1 cellular context compared by ENCODE assay signal in genomic region chr7:101164071-101164840, GRCh38.
TF ChIP-seq lines count a peak whose summit lies in the region.

No MANE protein-coding gene starts in this region.

TF ChIP-seq in IMR-90, 13 proteins besides CTCF, POLR2A, EP300 and RAD21:
- TF ChIP-seq FOS (IDR thresholded peaks at IDR 0.05; ENCODE audit: low read depth, low read length): no peak
- peak; percentile 93 for TF ChIP-seq MXI1 (IDR thresholded peaks at IDR 0.05; ENCODE audit: borderline replicate concordance, low read depth, low read length)
- TF ChIP-seq SMC3 (IDR thresholded peaks at IDR 0.05; ENCODE audit: low read depth, low read length): no peak
- TF ChIP-seq RCOR1 (IDR thresholded peaks at IDR 0.05; ENCODE audit: insufficient replicate concordance, low read length): peak; percentile 64
- no peak for TF ChIP-seq USF2 (IDR thresholded peaks at IDR 0.05; ENCODE audit: low read depth, low read length)
- TF ChIP-seq BHLHE40 (IDR thresholded peaks at IDR 0.05; ENCODE audit: low read depth, low read length): no peak
- no peak for TF ChIP-seq MAFK (IDR thresholded peaks at IDR 0.05; ENCODE audit: low read depth, low read length)
- TF ChIP-seq, protein P1, sequence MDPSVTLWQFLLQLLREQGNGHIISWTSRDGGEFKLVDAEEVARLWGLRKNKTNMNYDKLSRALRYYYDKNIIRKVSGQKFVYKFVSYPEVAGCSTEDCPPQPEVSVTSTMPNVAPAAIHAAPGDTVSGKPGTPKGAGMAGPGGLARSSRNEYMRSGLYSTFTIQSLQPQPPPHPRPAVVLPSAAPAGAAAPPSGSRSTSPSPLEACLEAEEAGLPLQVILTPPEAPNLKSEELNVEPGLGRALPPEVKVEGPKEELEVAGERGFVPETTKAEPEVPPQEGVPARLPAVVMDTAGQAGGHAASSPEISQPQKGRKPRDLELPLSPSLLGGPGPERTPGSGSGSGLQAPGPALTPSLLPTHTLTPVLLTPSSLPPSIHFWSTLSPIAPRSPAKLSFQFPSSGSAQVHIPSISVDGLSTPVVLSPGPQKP (IDR thresholded peaks at IDR 0.05; ENCODE audit: borderline replicate concordance, low read depth, low read length): no peak
- no peak for TF ChIP-seq MAZ (IDR thresholded peaks at IDR 0.05; ENCODE audit: borderline replicate concordance, low read depth, low read length)
- TF ChIP-seq RFX5 (IDR thresholded peaks at IDR 0.05; ENCODE audit: low read depth, low read length): no peak
